Comparison of ENCODE assay signal across 17 cellular contexts in genomic region chr20:63321148-63321831, GRCh38. TPM values are rescaled to one million over a fixed set of nuclear protein-coding genes. Genes with fewer than 3 reads are reported as not detected.
DNase-seq lines count a peak whose midpoint lies in the region; ATAC-seq and TF ChIP-seq lines count a peak whose summit lies in the region.
"Had no signal": no experiment of that assay in that cellular context is flagged by ENCODE, and none has a peak within 500 bp of the region (broad histone marks: within the 10 kb centered on the region; RNA-seq: fewer than 3 reads in every experiment).

No MANE protein-coding gene starts in this region.

- H3K36me3 Mint-ChIP-seq in neural crest cell (ENCODE audit: low read depth): no peaks in the 10 kb centered on the region
- H3K36me3 Mint-ChIP-seq in stimulated activated naive B cell treated with anti-CD40 and anti-IgM and Interleukin-4, amounts not matched to agents 10 μg/mL and 1 μg/mL and 100 μg/mL, for 72 hours: no peaks in the 10 kb centered on the region

- POLR2A ChIA-PET in PC-9 (lab: Charles Lee; ENCODE audit: unreplicated experiment): no interaction called here

- no peak overlapping the region for H3K4me2 ChIP-seq in PC-9

- H3K9me3 Mint-ChIP-seq in neural crest cell: no peaks in the 10 kb centered on the region
- H3K9me3 Mint-ChIP-seq in stimulated activated naive B cell treated with anti-CD40 and anti-IgM and Interleukin-4, amounts not matched to agents 10 μg/mL and 1 μg/mL and 100 μg/mL, for 72 hours: no peaks in the 10 kb centered on the region
- H3K9me3 Mint-ChIP-seq: activated T-helper 17 cell treated with anti-CD3 and anti-CD28 coated beads, Interleukin-2, amount 50 U/mL, for 72 hours; T-helper 1 cell treated with Interleukin-12 subunit alpha and Interleukin-12 subunit beta and Interleukin-4 antibody, amounts not matched to agents 30 μg/mL and 1 μg/mL, for 36 hours had no signal

- H2AFZ ChIP-seq in PC-9: no peak overlapping the region

- H3K9me3 ChIP-seq in PC-9 (ENCODE audit: insufficient read depth, low read depth) (no peaks in the 10 kb centered on the region), vagina (no peaks in the 10 kb centered on the region)
- H3K9me3 ChIP-seq: prostate gland had no signal

- TF ChIP-seq CTCF in neural crest cell (conservative IDR thresholded peaks at IDR 0.05) (no peak), PC-9 (conservative IDR thresholded peaks at IDR 0.05) (no peak), vagina (IDR thresholded peaks at IDR 0.05) (no peak)

- peak overlapping the region; percentile 57 for H3K27ac Mint-ChIP-seq in neural crest cell (ENCODE audit: unreplicated experiment)
- no peak overlapping the region for H3K27ac Mint-ChIP-seq in stimulated activated naive B cell treated with anti-CD40 and anti-IgM and Interleukin-4, amounts not matched to agents 10 μg/mL and 1 μg/mL and 100 μg/mL, for 72 hours
- H3K27ac Mint-ChIP-seq: activated T-helper 17 cell treated with anti-CD3 and anti-CD28 coated beads, Interleukin-2, amount 50 U/mL, for 72 hours; B cell; T-helper 1 cell treated with Interleukin-12 subunit alpha and Interleukin-12 subunit beta and Interleukin-4 antibody, amounts not matched to agents 30 μg/mL and 1 μg/mL, for 36 hours had no signal

- peaks cover 5% of the 10 kb centered on the region for H3K4me1 Mint-ChIP-seq in neural crest cell
- H3K4me1 Mint-ChIP-seq in stimulated activated naive B cell treated with anti-CD40 and anti-IgM and Interleukin-4, amounts not matched to agents 10 μg/mL and 1 μg/mL and 100 μg/mL, for 72 hours: peaks cover 4% of the 10 kb centered on the region in 2 donors
- H3K4me1 Mint-ChIP-seq: activated T-helper 17 cell treated with anti-CD3 and anti-CD28 coated beads, Interleukin-2, amount 50 U/mL, for 72 hours; B cell had no signal

- H3K27me3 ChIP-seq in PC-9 (ENCODE audit: insufficient read depth, low read depth) (peaks cover 92% of the 10 kb centered on the region), vagina (no peaks in the 10 kb centered on the region)

- H3K27me3 Mint-ChIP-seq in neural crest cell (ENCODE audit: low read depth): no peaks in the 10 kb centered on the region
- H3K27me3 Mint-ChIP-seq in stimulated activated naive B cell treated with anti-CD40 and anti-IgM and Interleukin-4, amounts not matched to agents 10 μg/mL and 1 μg/mL and 100 μg/mL, for 72 hours: peaks cover 4 to 31% of the 10 kb centered on the region in 2 donors
- H3K27me3 Mint-ChIP-seq: activated T-helper 17 cell treated with anti-CD3 and anti-CD28 coated beads, Interleukin-2, amount 50 U/mL, for 72 hours had no signal

- no peaks in the 10 kb centered on the region for H3F3A ChIP-seq in PC-9 (ENCODE audit: insufficient read depth, low read depth)

- H3K36me3 ChIP-seq in PC-9 (ENCODE audit: low read depth) (no peaks in the 10 kb centered on the region), vagina (no peaks in the 10 kb centered on the region)
- H3K36me3 ChIP-seq: prostate gland had no signal

- H3K4me3 Mint-ChIP-seq in neural crest cell: no peak overlapping the region
- no peak overlapping the region for H3K4me3 Mint-ChIP-seq in stimulated activated naive B cell treated with anti-CD40 and anti-IgM and Interleukin-4, amounts not matched to agents 10 μg/mL and 1 μg/mL and 100 μg/mL, for 72 hours
- H3K4me3 Mint-ChIP-seq: activated T-helper 17 cell treated with anti-CD3 and anti-CD28 coated beads, Interleukin-2, amount 50 U/mL, for 72 hours; B cell; T-helper 1 cell treated with Interleukin-12 subunit alpha and Interleukin-12 subunit beta and Interleukin-4 antibody, amounts not matched to agents 30 μg/mL and 1 μg/mL, for 36 hours had no signal

- CTCF ChIA-PET in PC-9 (lab: Charles Lee): interaction anchor here (1.1 kb wide), 1 partner anchor 11 kb away, joined by 4 read pairs; no protein-coding TSS in a partner anchor

- H3K4me3 ChIP-seq in PC-9 (no peak overlapping the region), vagina (no peak overlapping the region)
- H3K4me3 ChIP-seq: prostate gland had no signal

- H3K27ac ChIP-seq in PC-9 (no peak overlapping the region), vagina (no peak overlapping the region)
- H3K27ac ChIP-seq: prostate gland had no signal

- in situ Hi-C loops in ACHN (cut with HindIII; ENCODE audit: low pct_ligation_motif_present, low pct_unique_long_range_greater_than_20kb, low sequenced_read_pairs): no loop called here

- H3K79me2 ChIP-seq in PC-9 (ENCODE audit: low read depth): no peaks in the 10 kb centered on the region

- H3K4me1 ChIP-seq in PC-9 (replicated peaks; ENCODE audit: insufficient read depth) (no peaks in the 10 kb centered on the region), vagina (peaks cover 7% of the 10 kb centered on the region)
- H3K4me1 ChIP-seq: prostate gland had no signal

- BruUV-seq in PC-9 (replicated peaks; lab: Mats Ljungman, UMichigan): no TSS peak

- intact Hi-C loops in Right ventricle myocardium superior (cut with DNase I) (no loop called here), PC-9 (cut with micrococcal nuclease; ENCODE audit: unreplicated experiment) (no loop called here), vagina (cut with DNase I) (no loop called here)

- no peaks in the 10 kb centered on the region for H3K9me2 ChIP-seq in PC-9 (ENCODE audit: insufficient read depth)

- peak; percentile 81 for DNase-seq in AG20443 (ENCODE audit: low spot score)
- peak; percentile 56 for DNase-seq in RPMI7951 (ENCODE audit: low read depth)
- DNase-seq in Right ventricle myocardium superior: peak; percentile 86
- DNase-seq in neural crest cell (ENCODE audit: low read depth, low spot score): no peak
- DNase-seq in PC-9: no peak
- DNase-seq in ACHN: no peak
- no peak for DNase-seq in stimulated activated naive B cell treated with anti-CD40 and anti-IgM and Interleukin-4, amounts not matched to agents 10 μg/mL and 1 μg/mL and 100 μg/mL, for 72 hours
- DNase-seq in vagina (ENCODE audit: extremely low spot score in 2 of 2): no peak
- DNase-seq: caudate nucleus, DND-41, mesenchymal stem cell, NCI-H1105 treated with DMSO at 0.1 percent for 48 hours had no signal

- no peak for TF ChIP-seq POLR2A in vagina (IDR thresholded peaks at IDR 0.05)

- ATAC-seq in Right ventricle myocardium superior (ENCODE audit: poor library complexity): peak; percentile 86
- ATAC-seq in stimulated activated naive B cell treated with anti-CD40 and anti-IgM and Interleukin-4, amounts not matched to agents 10 μg/mL and 1 μg/mL and 100 μg/mL, for 72 hours (replicated peaks): no peak
- ATAC-seq: activated T-helper 17 cell treated with anti-CD3 and anti-CD28 coated beads, Interleukin-2, amount 50 U/mL, for 72 hours had no signal

- H4K20me1 ChIP-seq in PC-9 (ENCODE audit: insufficient read depth): no peaks in the 10 kb centered on the region

RNA-seq across cellular contexts. Expression of gene COL20A1, which starts 28.3 kb away (rescaled TPM):
- not detected in 2 replicates for total RNA-seq in RPMI7951 (2014; rRNA removed; shearing (Covaris generic))
- total RNA-seq in Right ventricle myocardium superior: not detected
- 8.9 and 10.2 TPM in 2 replicates for total RNA-seq in neural crest cell
- total RNA-seq in PC-9 (2021): 0.15 TPM in 1 of 2 replicates, not detected in the other
- not detected for total RNA-seq in vagina
- total RNA-seq: B cell, endothelial cell of umbilical vein had no signal

RNA-seq across cellular contexts. Expression of gene CHRNA4, which starts 39.9 kb away (rescaled TPM):
- not detected in 2 replicates for total RNA-seq in RPMI7951 (2014; rRNA removed; shearing (Covaris generic))
- total RNA-seq in Right ventricle myocardium superior: 1.5 TPM
- total RNA-seq in neural crest cell: 5.4 and 6.3 TPM in 2 replicates
- not detected in 2 replicates for total RNA-seq in PC-9 (2021)
- total RNA-seq in vagina: 0.25 TPM
- total RNA-seq: activated T-helper 17 cell treated with anti-CD3 and anti-CD28 coated beads, Interleukin-2, amount 50 U/mL, for 72 hours; B cell; endothelial cell of umbilical vein had no signal

RNA-seq across cellular contexts. Expression of gene ARFGAP1, which starts 48.7 kb away (rescaled TPM):
- 29.0 and 35.7 TPM in 2 replicates for total RNA-seq in RPMI7951 (2014; rRNA removed; shearing (Covaris generic))
- total RNA-seq in Right ventricle myocardium superior: 25.3 TPM
- total RNA-seq in neural crest cell: 128 and 132 TPM in 2 replicates
- total RNA-seq in PC-9 (2021): 89.0 and 101 TPM in 2 replicates
- 44.7 TPM for total RNA-seq in vagina

Comparison
In these comparisons a context has a peak if more than half of its experiments do, and no peak if none do; other contexts are left out.
1. DNase-seq: peak in AG20443 (single experiment), RPMI7951 (single experiment) and Right ventricle myocardium superior (single experiment); none in neural crest cell (single experiment), PC-9 (0 of 2), ACHN (single experiment), stimulated activated naive B cell treated with anti-CD40 and anti-IgM and Interleukin-4, amounts not matched to agents 10 μg/mL and 1 μg/mL and 100 μg/mL, for 72 hours (single experiment) and vagina (0 of 2).